In genomic region chr19:5340637-5341447, GRCh38 we compare ENCODE assay signal across 8 cellular contexts. TPM values are rescaled to one million over a fixed set of nuclear protein-coding genes. Genes with fewer than 3 reads are reported as not detected.
DNase-seq lines count a peak whose midpoint lies in the region; ATAC-seq and TF ChIP-seq lines count a peak whose summit lies in the region.

PTPRS (minus strand) TSS chr19:5340812; CDS start chr19:5286140, 54,672 bp downstream.

- POLR2A ChIA-PET in OCI-LY7 (lab: Charles Lee): no interaction called here
- POLR2A ChIA-PET in naive thymus-derived CD4-positive, alpha-beta T cell (lab: Charles Lee): no interaction called here

- peak within 1 kb of the TSS; percentile 77 for H2AFZ ChIP-seq in OCI-LY7 (ENCODE audit: low read length)
- no peak within 1 kb of the TSS for H2AFZ ChIP-seq in fibroblast of lung (ENCODE audit: low read length)

- no peaks in the 10 kb centered on the region for H3K9me3 ChIP-seq in CD4-positive, CD25-positive, alpha-beta regulatory T cell (ENCODE audit: control insufficient read depth in 2 of 2, low read length in 2 of 2)
- no peaks in the 10 kb centered on the region for H3K9me3 ChIP-seq in OCI-LY7 (ENCODE audit: low read length)
- H3K9me3 ChIP-seq in fibroblast of lung (ENCODE audit: control insufficient read depth, insufficient read depth, low read depth, low read length): no peaks in the 10 kb centered on the region
- no peaks in the 10 kb centered on the region for H3K9me3 ChIP-seq in naive thymus-derived CD4-positive, alpha-beta T cell (ENCODE audit: control insufficient read depth in 2 of 3, low read length in 3 of 3)

- peaks cover 5% of the 10 kb centered on the region for H3K27me3 ChIP-seq in CD4-positive, CD25-positive, alpha-beta regulatory T cell (ENCODE audit: control insufficient read depth, insufficient read depth, low read length)
- peaks cover 20% of the 10 kb centered on the region for H3K27me3 ChIP-seq in fibroblast of lung (ENCODE audit: control insufficient read depth, insufficient read depth, low read length)
- H3K27me3 ChIP-seq in naive thymus-derived CD4-positive, alpha-beta T cell (ENCODE audit: control insufficient read depth in 2 of 2, insufficient read depth in 2 of 2, low read length in 2 of 2): no peaks in the 10 kb centered on the region

- no peaks in the 10 kb centered on the region for H3K36me3 ChIP-seq in CD4-positive, CD25-positive, alpha-beta regulatory T cell (ENCODE audit: control insufficient read depth, insufficient read depth, low read length)
- H3K36me3 ChIP-seq in OCI-LY7 (ENCODE audit: insufficient read depth, low read length) (no peaks in the 10 kb centered on the region), fibroblast of lung (ENCODE audit: control insufficient read depth, insufficient read depth, low read length) (no peaks in the 10 kb centered on the region)
- no peaks in the 10 kb centered on the region for H3K36me3 ChIP-seq in naive thymus-derived CD4-positive, alpha-beta T cell (ENCODE audit: control insufficient read depth in 2 of 3, insufficient read depth in 3 of 3, low read length in 3 of 3)

- H3K4me3 ChIP-seq in CD4-positive, CD25-positive, alpha-beta regulatory T cell (ENCODE audit: low read depth, low read length): no peak within 1 kb of the TSS
- H3K4me3 ChIP-seq in OCI-LY7 (ENCODE audit: low read depth, low read length, poor library complexity, severe bottlenecking) (peak within 1 kb of the TSS; percentile 77), fibroblast of lung (replicated peaks in 1 of 4; ENCODE audit: control extremely low read depth in 1 of 4, insufficient read depth in 1 of 4, low read depth in 3 of 4, low read length in 4 of 4) (peak within 1 kb of the TSS; percentile 46 to 64 (median 53))
- H3K4me3 ChIP-seq in naive thymus-derived CD4-positive, alpha-beta T cell (ENCODE audit: low read length): no peak within 1 kb of the TSS

- no peak within 1 kb of the TSS for H3K9ac ChIP-seq in fibroblast of lung (ENCODE audit: insufficient read depth, low read length)

- H3K36me3 Mint-ChIP-seq in CD4-positive, CD25-positive, alpha-beta regulatory T cell: no peaks in the 10 kb centered on the region
- H3K36me3 Mint-ChIP-seq in activated T-helper 1 cell treated with anti-CD3 and anti-CD28 coated beads, Interleukin-12 subunit alpha, Interleukin-12 subunit beta, Interleukin-2, Interleukin-4 antibody, amounts not matched to agents 30 ng/mL and 10 ng/mL and 1 ng/mL, durations not matched to agents 14 hours and 24 hours and 36 hours (ENCODE audit: low read depth): no peaks in the 10 kb centered on the region
- H3K36me3 Mint-ChIP-seq in naive thymus-derived CD4-positive, alpha-beta T cell: peaks cover 0 to 5% (median 0%) of the 10 kb centered on the region in 5 donors

- CTCF ChIA-PET in OCI-LY7 (lab: Charles Lee; ENCODE audit: unreplicated experiment): interaction anchor here (0.5 kb wide), 1 partner anchor 169 kb away, joined by 4 read pairs; no protein-coding TSS in a partner anchor
- CTCF ChIA-PET in naive thymus-derived CD4-positive, alpha-beta T cell (lab: Charles Lee): no interaction called here

- H3K4me1 Mint-ChIP-seq in CD4-positive, CD25-positive, alpha-beta regulatory T cell: peaks cover 0 to 29% (median 2%) of the 10 kb centered on the region in 4 donors
- peaks cover 5% of the 10 kb centered on the region for H3K4me1 Mint-ChIP-seq in activated T-helper 1 cell treated with anti-CD3 and anti-CD28 coated beads, Interleukin-12 subunit alpha, Interleukin-12 subunit beta, Interleukin-2, Interleukin-4 antibody, amounts not matched to agents 30 ng/mL and 10 ng/mL and 1 ng/mL, durations not matched to agents 14 hours and 24 hours and 36 hours (ENCODE audit: low read depth)
- H3K4me1 Mint-ChIP-seq in naive thymus-derived CD4-positive, alpha-beta T cell: peaks cover 5 to 25% (median 17%) of the 10 kb centered on the region in 7 donors

- no peak within 1 kb of the TSS for H3K27ac Mint-ChIP-seq in CD4-positive, CD25-positive, alpha-beta regulatory T cell
- H3K27ac Mint-ChIP-seq in activated T-helper 1 cell treated with anti-CD3 and anti-CD28 coated beads, Interleukin-12 subunit alpha, Interleukin-12 subunit beta, Interleukin-2, Interleukin-4 antibody, amounts not matched to agents 30 ng/mL and 10 ng/mL and 1 ng/mL, durations not matched to agents 14 hours and 24 hours and 36 hours: peak within 1 kb of the TSS; percentile 11
- H3K27ac Mint-ChIP-seq in naive thymus-derived CD4-positive, alpha-beta T cell: peak within 1 kb of the TSS in 1 of 9 donors; percentile 56

- TF ChIP-seq CTCF in OCI-LY7 (conservative IDR thresholded peaks at IDR 0.05; ENCODE audit: low read length) (no peak), fibroblast of lung (conservative IDR thresholded peaks at IDR 0.05 in 1 of 2, IDR thresholded peaks at IDR 0.05 in 1 of 2; ENCODE audit: low read depth in 1 of 2, low read length in 2 of 2) (no peak)

- H3K4me3 Mint-ChIP-seq in CD4-positive, CD25-positive, alpha-beta regulatory T cell: peak within 1 kb of the TSS; percentile 51 to 85 (median 81)
- H3K4me3 Mint-ChIP-seq in activated T-helper 1 cell treated with anti-CD3 and anti-CD28 coated beads, Interleukin-12 subunit alpha, Interleukin-12 subunit beta, Interleukin-2, Interleukin-4 antibody, amounts not matched to agents 30 ng/mL and 10 ng/mL and 1 ng/mL, durations not matched to agents 14 hours and 24 hours and 36 hours: peak within 1 kb of the TSS; percentile 54
- H3K4me3 Mint-ChIP-seq in naive thymus-derived CD4-positive, alpha-beta T cell: peak within 1 kb of the TSS; percentile 63 to 82 (median 75)

- peaks cover 15% of the 10 kb centered on the region for H3K4me1 ChIP-seq in CD4-positive, CD25-positive, alpha-beta regulatory T cell (ENCODE audit: control insufficient read depth, insufficient read depth, low read length, poor library complexity, severe bottlenecking)
- H3K4me1 ChIP-seq in OCI-LY7 (ENCODE audit: insufficient read depth, low read length, poor library complexity, severe bottlenecking) (peaks cover 41% of the 10 kb centered on the region), fibroblast of lung (ENCODE audit: control insufficient read depth, extremely low read depth, insufficient read depth, low read length) (no peaks in the 10 kb centered on the region)
- H3K4me1 ChIP-seq in naive thymus-derived CD4-positive, alpha-beta T cell (ENCODE audit: control insufficient read depth in 2 of 2, insufficient read depth in 2 of 2, low read length in 2 of 2): peaks cover 0 to 8% of the 10 kb centered on the region in 2 donors

- peak; percentile 26 to 45 for ATAC-seq in CD4-positive, CD25-positive, alpha-beta regulatory T cell (ENCODE audit: low read depth in 2 of 2)
- peak; percentile 48 for ATAC-seq in HG02884 (IDR thresholded peaks at IDR 0.05; ENCODE audit: unreplicated experiment)
- peak; percentile 81 for ATAC-seq in naive thymus-derived CD4-positive, alpha-beta T cell
- ATAC-seq in GM21717 (IDR thresholded peaks at IDR 0.05; ENCODE audit: unreplicated experiment): no peak

- peaks cover 0 to 6% (median 0%) of the 10 kb centered on the region in 7 donors for H3K9me3 Mint-ChIP-seq in CD4-positive, CD25-positive, alpha-beta regulatory T cell
- H3K9me3 Mint-ChIP-seq in activated T-helper 1 cell treated with anti-CD3 and anti-CD28 coated beads, Interleukin-12 subunit alpha, Interleukin-12 subunit beta, Interleukin-2, Interleukin-4 antibody, amounts not matched to agents 30 ng/mL and 10 ng/mL and 1 ng/mL, durations not matched to agents 14 hours and 24 hours and 36 hours: no peaks in the 10 kb centered on the region
- H3K9me3 Mint-ChIP-seq in naive thymus-derived CD4-positive, alpha-beta T cell: peaks cover 0 to 10% (median 0%) of the 10 kb centered on the region in 11 donors

- BruUV-seq in OCI-LY7 (replicated peaks; lab: Mats Ljungman, UMichigan): no TSS peak

- DNase-seq in CD4-positive, CD25-positive, alpha-beta regulatory T cell: peak; percentile 35 to 37 (median 37)
- DNase-seq in OCI-LY7 (ENCODE audit: low spot score) (peak; percentile 88), fibroblast of lung (ENCODE audit: low read depth in 2 of 2) (peak; percentile 70 to 73)
- peak; percentile 23 for DNase-seq in activated T-helper 1 cell treated with anti-CD3 and anti-CD28 coated beads, Interleukin-12 subunit alpha, Interleukin-12 subunit beta, Interleukin-2, Interleukin-4 antibody, amounts not matched to agents 30 ng/mL and 10 ng/mL and 1 ng/mL, durations not matched to agents 14 hours and 24 hours and 36 hours (ENCODE audit: low spot score)
- peak; percentile 30 to 66 (median 54) for DNase-seq in naive thymus-derived CD4-positive, alpha-beta T cell
- DNase-seq in stimulated activated CD8-positive, alpha-beta memory T cell treated with anti-CD3 and anti-CD28 coated beads, Interleukin-7, amount 100 ng/mL, for 24 hours (ENCODE audit: low read depth): peak; percentile 37

- H3K4me2 ChIP-seq in OCI-LY7 (ENCODE audit: low read length) (peak within 1 kb of the TSS; percentile 84), fibroblast of lung (ENCODE audit: extremely low read depth, insufficient read depth, low read length) (peak within 1 kb of the TSS; percentile 79)

- no peaks in the 10 kb centered on the region for H3K79me2 ChIP-seq in OCI-LY7 (ENCODE audit: insufficient read depth, low read depth, low read length)
- H3K79me2 ChIP-seq in fibroblast of lung (ENCODE audit: control insufficient read depth, insufficient read depth, low read length): no peaks in the 10 kb centered on the region

- H3K27ac ChIP-seq in CD4-positive, CD25-positive, alpha-beta regulatory T cell (ENCODE audit: insufficient read depth, low read length, poor library complexity, severe bottlenecking): no peak within 1 kb of the TSS
- H3K27ac ChIP-seq in OCI-LY7 (ENCODE audit: low read depth, low read length, poor library complexity, severe bottlenecking) (peak within 1 kb of the TSS; percentile 37), fibroblast of lung (ENCODE audit: insufficient read depth, low read length) (no peak within 1 kb of the TSS)
- no peak within 1 kb of the TSS for H3K27ac ChIP-seq in naive thymus-derived CD4-positive, alpha-beta T cell (ENCODE audit: low read depth, low read length)

- intact Hi-C loops in OCI-LY7 (cut with micrococcal nuclease; ENCODE audit: unreplicated experiment): loop anchor here (5.0 kb wide), 1 partner anchor 114 kb away; no protein-coding TSS in a partner anchor
- intact Hi-C loops in activated T-helper 1 cell treated with anti-CD3 and anti-CD28 coated beads, Interleukin-12 subunit alpha, Interleukin-12 subunit beta, Interleukin-2, Interleukin-4 antibody, amounts not matched to agents 30 ng/mL and 10 ng/mL and 1 ng/mL, durations not matched to agents 14 hours and 24 hours and 36 hours (cut with micrococcal nuclease): no loop called here
- intact Hi-C loops in naive thymus-derived CD4-positive, alpha-beta T cell (cut with micrococcal nuclease): no loop called here

- no peaks in the 10 kb centered on the region for H4K20me1 ChIP-seq in OCI-LY7 (ENCODE audit: insufficient read depth, low read length)
- H4K20me1 ChIP-seq in fibroblast of lung (ENCODE audit: control insufficient read depth, extremely low read depth, insufficient read depth, low read length): no peaks in the 10 kb centered on the region

- peaks cover 48% of the 10 kb centered on the region for H3K27me3 Mint-ChIP-seq in CD4-positive, CD25-positive, alpha-beta regulatory T cell
- peaks cover 41% of the 10 kb centered on the region for H3K27me3 Mint-ChIP-seq in activated T-helper 1 cell treated with anti-CD3 and anti-CD28 coated beads, Interleukin-12 subunit alpha, Interleukin-12 subunit beta, Interleukin-2, Interleukin-4 antibody, amounts not matched to agents 30 ng/mL and 10 ng/mL and 1 ng/mL, durations not matched to agents 14 hours and 24 hours and 36 hours (ENCODE audit: insufficient read depth)
- peaks cover 45 to 58% (median 53%) of the 10 kb centered on the region in 5 donors for H3K27me3 Mint-ChIP-seq in naive thymus-derived CD4-positive, alpha-beta T cell

- no peaks in the 10 kb centered on the region for H3K9me2 ChIP-seq in OCI-LY7 (ENCODE audit: insufficient read depth, low read length)

RNA-seq across cellular contexts. Expression of gene PTPRS, which starts in this region (rescaled TPM):
- 0.64 TPM for total RNA-seq in CD4-positive, CD25-positive, alpha-beta regulatory T cell
- polyA plus RNA-seq in CD4-positive, CD25-positive, alpha-beta regulatory T cell: under 1 TPM in 2 of 4 donors, not detected in 2; 0.57 to 0.69 TPM
- total RNA-seq in OCI-LY7 (2014; rRNA removed; shearing (Covaris generic)): 39.0 and 48.5 TPM in 2 replicates
- total RNA-seq in OCI-LY7 (2022) (76.6 and 88.7 TPM in 2 replicates), fibroblast of lung (129 and 136 TPM in 2 replicates)
- 0.21 TPM in 1 of 2 replicates, not detected in the other for total RNA-seq in activated T-helper 1 cell treated with anti-CD3 and anti-CD28 coated beads, Interleukin-12 subunit alpha, Interleukin-12 subunit beta, Interleukin-2, Interleukin-4 antibody, amounts not matched to agents 30 ng/mL and 10 ng/mL and 1 ng/mL, durations not matched to agents 14 hours and 24 hours and 36 hours
- polyA plus RNA-seq in fibroblast of lung: 27.9 and 35.5 TPM in 2 replicates
- 36.8 and 38.4 TPM in 2 replicates for polyA plus RNA-seq in fibroblast of lung (2012)
- 239 and 266 TPM in 2 replicates for polyA minus RNA-seq in fibroblast of lung (ENCODE audit: low replicate concordance)
- 1 to 10 TPM in 4 of 5 experiments, not detected in 1; 2.5 to 9.3 (median 5.0) TPM for total RNA-seq in naive thymus-derived CD4-positive, alpha-beta T cell
- 1 to 10 TPM in 1 of 2 donors, under 1 TPM in 1; 0.51 to 2.0 TPM for polyA plus RNA-seq in naive thymus-derived CD4-positive, alpha-beta T cell

Comparison
In these comparisons a context has a peak if more than half of its experiments do, and no peak if none do; other contexts are left out.
1. RNA of gene PTPRS (polyA plus RNA-seq): 27.9 to 38.4 TPM in fibroblast of lung; 0.51 to 2.0 TPM in naive thymus-derived CD4-positive, alpha-beta T cell and 0.57 to 0.69 TPM in CD4-positive, CD25-positive, alpha-beta regulatory T cell; every median in the first group is over 4 times any median in the second.
2. Peak in DNase-seq and ATAC-seq in CD4-positive, CD25-positive, alpha-beta regulatory T cell; RNA of the gene not detected or under 1 TPM.
3. Peak in DNase-seq in activated T-helper 1 cell treated with anti-CD3 and anti-CD28 coated beads, Interleukin-12 subunit alpha, Interleukin-12 subunit beta, Interleukin-2, Interleukin-4 antibody, amounts not matched to agents 30 ng/mL and 10 ng/mL and 1 ng/mL, durations not matched to agents 14 hours and 24 hours and 36 hours; RNA of the gene not detected or under 1 TPM.
4. DNase-seq: peak in every context shown above with its lines; median percentile 88 in OCI-LY7; 72 in fibroblast of lung; 54 in naive thymus-derived CD4-positive, alpha-beta T cell; 37 in CD4-positive, CD25-positive, alpha-beta regulatory T cell; 37 in stimulated activated CD8-positive, alpha-beta memory T cell treated with anti-CD3 and anti-CD28 coated beads, Interleukin-7, amount 100 ng/mL, for 24 hours; 23 in activated T-helper 1 cell treated with anti-CD3 and anti-CD28 coated beads, Interleukin-12 subunit alpha, Interleukin-12 subunit beta, Interleukin-2, Interleukin-4 antibody, amounts not matched to agents 30 ng/mL and 10 ng/mL and 1 ng/mL, durations not matched to agents 14 hours and 24 hours and 36 hours.
5. H3K4me3 ChIP-seq: peak in OCI-LY7 (single experiment) and fibroblast of lung (4 of 4); none in CD4-positive, CD25-positive, alpha-beta regulatory T cell (single experiment) and naive thymus-derived CD4-positive, alpha-beta T cell (single experiment).
6. Peak in every context shown above with its lines, with median percentiles within 50 percentile points of each other: H3K4me3 Mint-ChIP-seq.